Comparison of ENCODE assay signal across 8 cellular contexts in the genomic region with DNA sequence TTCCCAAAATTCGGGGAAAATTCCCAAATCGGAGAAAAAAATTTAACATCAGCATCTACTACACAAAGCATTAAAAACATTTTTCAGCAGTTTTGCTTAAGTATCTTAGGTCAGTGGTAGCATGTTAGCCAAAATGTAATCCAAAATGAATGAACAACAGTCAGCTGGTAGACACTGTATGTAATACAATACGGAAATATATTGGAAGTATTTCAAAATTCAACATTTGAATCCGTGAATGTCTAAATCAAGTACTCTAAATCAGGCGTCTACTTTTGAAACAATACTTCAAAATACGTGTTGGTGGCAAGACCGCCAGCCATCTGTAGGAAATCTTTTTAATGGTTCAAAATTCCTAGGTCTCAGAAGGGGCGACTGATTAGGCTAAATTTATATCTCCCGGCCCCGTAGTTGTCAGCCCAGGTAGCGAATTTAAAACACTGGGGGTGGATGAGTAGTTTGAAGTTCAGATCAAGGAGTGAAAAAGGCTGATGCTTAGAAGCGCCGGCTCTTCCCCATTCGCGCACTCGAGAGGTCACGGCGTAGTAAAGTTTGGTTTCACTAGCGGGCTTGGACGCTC. TPM values are rescaled to one million over a fixed set of nuclear protein-coding genes. Genes with fewer than 3 reads are reported as not detected.
DNase-seq lines count a peak whose midpoint lies in the region; ATAC-seq and TF ChIP-seq lines count a peak whose summit lies in the region.

No MANE protein-coding gene starts in this region.

- H3K4me3 Mint-ChIP-seq in effector memory CD8-positive, alpha-beta T cell, result peak overlapping the region; percentile 86 to 96

- peak overlapping the region; percentile 98 to 99 for H3K27ac Mint-ChIP-seq in effector memory CD8-positive, alpha-beta T cell

- peaks cover 48% of the 10 kb centered on the region for H3K36me3 Mint-ChIP-seq in effector memory CD8-positive, alpha-beta T cell (ENCODE audit: insufficient read depth)

- no peak for TF ChIP-seq CTCF in BJ (IDR thresholded peaks at IDR 0.05; ENCODE audit: insufficient read depth, low read depth, low read length)

- POLR2A ChIA-PET in BJ (lab: Charles Lee), result interaction anchor here (0.7 kb wide), 1 partner anchor 84 kb away, joined by 4 read pairs; no protein-coding TSS in a partner anchor

- H3K4me1 ChIP-seq in muscle layer of duodenum (ENCODE audit: control insufficient read depth in 1 of 2, insufficient read depth in 2 of 2, low read length in 2 of 2), result peaks cover 14 to 46% of the 10 kb centered on the region in 2 donors

- peak overlapping the region; percentile 82 for H3K27ac ChIP-seq in muscle layer of duodenum (ENCODE audit: low read length)

- CTCF ChIA-PET in BJ (lab: Yijun Ruan, JAX), result interaction anchor here (0.7 to 3.0 kb wide), 5 partner anchors 14 to 234 kb away, joined by 3 to 15 read pairs (median 4); no protein-coding TSS in a partner anchor

- peaks cover 46 to 56% of the 10 kb centered on the region in 2 donors for H3K4me1 Mint-ChIP-seq in effector memory CD8-positive, alpha-beta T cell (ENCODE audit: low read depth in 2 of 2)

- peak overlapping the region; percentile 69 for H3K4me3 ChIP-seq in BJ (ENCODE audit: low read depth, low read length)
- H3K4me3 ChIP-seq in muscle layer of duodenum (ENCODE audit: low read depth in 1 of 2, low read length in 2 of 2), result peak overlapping the region; percentile 65 to 86

- H3K27me3 ChIP-seq in BJ (ENCODE audit: control insufficient read depth, insufficient read depth, low read length) (no peaks in the 10 kb centered on the region), muscle layer of duodenum (ENCODE audit: low read depth, low read length) (no peaks in the 10 kb centered on the region)

- H3K9me3 ChIP-seq in muscle layer of duodenum (ENCODE audit: control insufficient read depth in 1 of 2, low read length in 2 of 2), result no peaks in the 10 kb centered on the region

- H3K36me3 ChIP-seq in BJ (ENCODE audit: control insufficient read depth, insufficient read depth, low read length) (no peaks in the 10 kb centered on the region), muscle layer of duodenum (ENCODE audit: control insufficient read depth in 1 of 2, insufficient read depth in 2 of 2, low read length in 2 of 2) (peaks cover 0 to 5% of the 10 kb centered on the region in 2 donors)

- DNase-seq in BJ (ENCODE audit: low read depth) (no peak), RPMI7951 (ENCODE audit: low read depth) (peak; percentile 72), OCI-M1 (lab: John Stamatoyannopoulos, UW) (no peak), GDM1 (lab: John Stamatoyannopoulos, UW) (no peak)
- DNase-seq in effector memory CD8-positive, alpha-beta T cell, result peak; percentile 30 to 55 (median 31)

- ATAC-seq in GM18520 (IDR thresholded peaks at IDR 0.05; ENCODE audit: unreplicated experiment) (peak; percentile 2), HG03066 (IDR thresholded peaks at IDR 0.05; ENCODE audit: low read depth, unreplicated experiment) (peak; percentile 21)
- ATAC-seq in effector memory CD8-positive, alpha-beta T cell (replicated peaks), result no peak

- no peaks in the 10 kb centered on the region for H3K9me3 Mint-ChIP-seq in effector memory CD8-positive, alpha-beta T cell

- H3K27me3 Mint-ChIP-seq in effector memory CD8-positive, alpha-beta T cell, result no peaks in the 10 kb centered on the region

RNA-seq across cellular contexts. Expression of a gene that starts 1.0 kb away (rescaled TPM):
- polyA plus RNA-seq in BJ (2011; rRNA removed), result 25.2 and 65.0 TPM in 2 replicates
- 41.6 and 42.2 TPM in 2 replicates for polyA minus RNA-seq in BJ (2011; rRNA and poly(A)+ RNA removed)
- 50.7 and 59.4 TPM in 2 replicates for total RNA-seq in RPMI7951 (2014; rRNA removed; shearing (Covaris generic))

Comparison
In these comparisons a context has a peak if more than half of its experiments do, and no peak if none do; other contexts are left out.
1. DNase-seq: peak in RPMI7951 (single experiment) and effector memory CD8-positive, alpha-beta T cell (3 of 3); none in BJ (single experiment), OCI-M1 (single experiment) and GDM1 (single experiment).